18 cellular contexts compared by ENCODE assay signal in genomic region chr7:77354914-77355313, GRCh38.
A peak's percentile ranks its signal among the peaks of the same experiment; 100 is the strongest.
DNase-seq lines count a peak whose midpoint lies in the region; ATAC-seq and TF ChIP-seq lines count a peak whose summit lies in the region.
"Had no signal": no experiment of that assay in that cellular context is flagged by ENCODE, and none has a peak within 500 bp of the region (broad histone marks: within the 10 kb centered on the region; RNA-seq: fewer than 3 reads in every experiment).

No MANE protein-coding gene starts in this region.

- H3K27ac Mint-ChIP-seq in activated CD4-positive, alpha-beta T cell treated with anti-CD3 and anti-CD28 coated beads, Interleukin-2, amount 10 ng/mL, durations not matched to agents 7 days and 5 days, result peak overlapping the region; percentile 76
- H3K27ac Mint-ChIP-seq in T-cell, result peak overlapping the region; percentile 62 to 76
- H3K27ac Mint-ChIP-seq in mesothelial cell of epicardium, result peak overlapping the region; percentile 82
- H3K27ac Mint-ChIP-seq in stimulated activated naive B cell treated with anti-CD40 and anti-IgM and Interleukin-4, amounts not matched to agents 10 μg/mL and 1 μg/mL and 100 μg/mL, for 72 hours, result peak overlapping the region; percentile 53
- H3K27ac Mint-ChIP-seq: HFFc6 had no signal

- intact Hi-C loops in right cardiac atrium (cut with DNase I), result no loop called here

- H3K4me3 ChIP-seq in right cardiac atrium (ENCODE audit: low read length), result no peak overlapping the region
- H3K4me3 ChIP-seq: BLaER1, K562 had no signal

- H3K4me1 ChIP-seq in right cardiac atrium (ENCODE audit: control insufficient read depth, insufficient read depth, low read length), result peaks cover 4% of the 10 kb centered on the region

- peaks cover 7% of the 10 kb centered on the region for H3K27me3 Mint-ChIP-seq in activated CD4-positive, alpha-beta T cell treated with anti-CD3 and anti-CD28 coated beads, Interleukin-2, amount 10 ng/mL, durations not matched to agents 7 days and 5 days
- H3K27me3 Mint-ChIP-seq in T-cell (no peaks in the 10 kb centered on the region), mesothelial cell of epicardium (ENCODE audit: low read depth) (no peaks in the 10 kb centered on the region)
- H3K27me3 Mint-ChIP-seq in stimulated activated naive B cell treated with anti-CD40 and anti-IgM and Interleukin-4, amounts not matched to agents 10 μg/mL and 1 μg/mL and 100 μg/mL, for 72 hours, result no peaks in the 10 kb centered on the region

- no peaks in the 10 kb centered on the region for H3K27me3 ChIP-seq in right cardiac atrium (ENCODE audit: control insufficient read depth, insufficient read depth)
- H3K27me3 ChIP-seq: BLaER1 had no signal

- POLR2A ChIA-PET in activated CD4-positive, alpha-beta T cell treated with anti-CD3 and anti-CD28 coated beads, Interleukin-2, amount 10 ng/mL, durations not matched to agents 7 days and 5 days (lab: Charles Lee), result no interaction called here
- POLR2A ChIA-PET in T-cell (lab: Charles Lee), result interaction anchor here (0.6 to 0.8 kb wide), 5 partner anchors 10 to 403 kb away, joined by 3 to 4 read pairs (median 3); no protein-coding TSS in a partner anchor

- CTCF ChIA-PET in activated CD4-positive, alpha-beta T cell treated with anti-CD3 and anti-CD28 coated beads, Interleukin-2, amount 10 ng/mL, durations not matched to agents 7 days and 5 days (lab: Charles Lee), result no interaction called here
- CTCF ChIA-PET in T-cell (lab: Charles Lee), result interaction anchor here in 1 of 2 donors (0.7 to 1.3 kb wide), 5 partner anchors 23 to 297 kb away, joined by 3 to 8 read pairs (median 3); no protein-coding TSS in a partner anchor

- peaks cover 2% of the 10 kb centered on the region for H3K9me3 Mint-ChIP-seq in activated CD4-positive, alpha-beta T cell treated with anti-CD3 and anti-CD28 coated beads, Interleukin-2, amount 10 ng/mL, durations not matched to agents 7 days and 5 days
- H3K9me3 Mint-ChIP-seq in T-cell, result no peaks in the 10 kb centered on the region
- H3K9me3 Mint-ChIP-seq in mesothelial cell of epicardium, result no peaks in the 10 kb centered on the region
- H3K9me3 Mint-ChIP-seq in stimulated activated naive B cell treated with anti-CD40 and anti-IgM and Interleukin-4, amounts not matched to agents 10 μg/mL and 1 μg/mL and 100 μg/mL, for 72 hours, result no peaks in the 10 kb centered on the region
- H3K9me3 Mint-ChIP-seq: HFFc6 had no signal

- H3K36me3 Mint-ChIP-seq in activated CD4-positive, alpha-beta T cell treated with anti-CD3 and anti-CD28 coated beads, Interleukin-2, amount 10 ng/mL, durations not matched to agents 7 days and 5 days (ENCODE audit: low read depth), result peaks cover 30% of the 10 kb centered on the region
- H3K36me3 Mint-ChIP-seq in T-cell, result peaks cover 5% of the 10 kb centered on the region
- H3K36me3 Mint-ChIP-seq in mesothelial cell of epicardium, result no peaks in the 10 kb centered on the region
- peaks cover 18 to 22% of the 10 kb centered on the region in 2 donors for H3K36me3 Mint-ChIP-seq in stimulated activated naive B cell treated with anti-CD40 and anti-IgM and Interleukin-4, amounts not matched to agents 10 μg/mL and 1 μg/mL and 100 μg/mL, for 72 hours

- no peaks in the 10 kb centered on the region for H3K9me3 ChIP-seq in right cardiac atrium (ENCODE audit: control insufficient read depth, low read length)
- H3K9me3 ChIP-seq: BLaER1 had no signal

- DNase-seq in activated CD4-positive, alpha-beta T cell treated with anti-CD3 and anti-CD28 coated beads, Interleukin-2, amount 10 ng/mL, durations not matched to agents 7 days and 5 days, result no peak
- DNase-seq in activated CD4-positive, alpha-beta T cell treated with anti-CD3 and anti-CD28 coated beads for 48 hours, result no peak
- DNase-seq in T-cell (no peak), mesothelial cell of epicardium (ENCODE audit: low spot score in 2 of 2, unreplicated experiment in 2 of 2) (no peak), right cardiac atrium (no peak)
- DNase-seq in stimulated activated naive B cell treated with anti-CD40 and anti-IgM and Interleukin-4, amounts not matched to agents 10 μg/mL and 1 μg/mL and 100 μg/mL, for 72 hours, result no peak
- DNase-seq: 8988T, HFFc6, NCI-H1417 treated with DMSO at 0.1 percent for 48 hours, NCI-H1930, NCI-H226, NCI-H524, NCI-H82, SHP77 had no signal

- peak overlapping the region; percentile 15 for H3K4me3 Mint-ChIP-seq in activated CD4-positive, alpha-beta T cell treated with anti-CD3 and anti-CD28 coated beads, Interleukin-2, amount 10 ng/mL, durations not matched to agents 7 days and 5 days
- H3K4me3 Mint-ChIP-seq in T-cell, result peak overlapping the region in 1 of 3 donors; percentile 81
- H3K4me3 Mint-ChIP-seq in mesothelial cell of epicardium, result no peak overlapping the region
- H3K4me3 Mint-ChIP-seq in stimulated activated naive B cell treated with anti-CD40 and anti-IgM and Interleukin-4, amounts not matched to agents 10 μg/mL and 1 μg/mL and 100 μg/mL, for 72 hours, result no peak overlapping the region
- H3K4me3 Mint-ChIP-seq: HFFc6 had no signal

- peaks cover 63% of the 10 kb centered on the region for H3K4me1 Mint-ChIP-seq in activated CD4-positive, alpha-beta T cell treated with anti-CD3 and anti-CD28 coated beads, Interleukin-2, amount 10 ng/mL, durations not matched to agents 7 days and 5 days
- peaks cover 49 to 71% (median 61%) of the 10 kb centered on the region in 3 donors for H3K4me1 Mint-ChIP-seq in T-cell
- H3K4me1 Mint-ChIP-seq in mesothelial cell of epicardium, result peaks cover 50% of the 10 kb centered on the region
- peaks cover 19 to 49% of the 10 kb centered on the region in 2 donors for H3K4me1 Mint-ChIP-seq in stimulated activated naive B cell treated with anti-CD40 and anti-IgM and Interleukin-4, amounts not matched to agents 10 μg/mL and 1 μg/mL and 100 μg/mL, for 72 hours

- ATAC-seq in T-cell (replicated peaks in 1 of 4) (no peak), HG03469 (IDR thresholded peaks at IDR 0.05; ENCODE audit: unreplicated experiment) (no peak), GM18909 (IDR thresholded peaks at IDR 0.05; ENCODE audit: poor library complexity, unreplicated experiment) (no peak), right cardiac atrium (no peak)
- ATAC-seq in stimulated activated naive B cell treated with anti-CD40 and anti-IgM and Interleukin-4, amounts not matched to agents 10 μg/mL and 1 μg/mL and 100 μg/mL, for 72 hours (replicated peaks), result no peak
- ATAC-seq: K562 had no signal

- H3K27ac ChIP-seq in right cardiac atrium (ENCODE audit: low read length), result no peak overlapping the region
- H3K27ac ChIP-seq: BLaER1 had no signal

- TF ChIP-seq CTCF in mesothelial cell of epicardium (IDR thresholded peaks at IDR 0.05; ENCODE audit: unreplicated experiment), result no peak

- WGBS in right cardiac atrium, result 91% methylated on average over 9 of the region's 9 CpGs
